In the genomic region with DNA sequence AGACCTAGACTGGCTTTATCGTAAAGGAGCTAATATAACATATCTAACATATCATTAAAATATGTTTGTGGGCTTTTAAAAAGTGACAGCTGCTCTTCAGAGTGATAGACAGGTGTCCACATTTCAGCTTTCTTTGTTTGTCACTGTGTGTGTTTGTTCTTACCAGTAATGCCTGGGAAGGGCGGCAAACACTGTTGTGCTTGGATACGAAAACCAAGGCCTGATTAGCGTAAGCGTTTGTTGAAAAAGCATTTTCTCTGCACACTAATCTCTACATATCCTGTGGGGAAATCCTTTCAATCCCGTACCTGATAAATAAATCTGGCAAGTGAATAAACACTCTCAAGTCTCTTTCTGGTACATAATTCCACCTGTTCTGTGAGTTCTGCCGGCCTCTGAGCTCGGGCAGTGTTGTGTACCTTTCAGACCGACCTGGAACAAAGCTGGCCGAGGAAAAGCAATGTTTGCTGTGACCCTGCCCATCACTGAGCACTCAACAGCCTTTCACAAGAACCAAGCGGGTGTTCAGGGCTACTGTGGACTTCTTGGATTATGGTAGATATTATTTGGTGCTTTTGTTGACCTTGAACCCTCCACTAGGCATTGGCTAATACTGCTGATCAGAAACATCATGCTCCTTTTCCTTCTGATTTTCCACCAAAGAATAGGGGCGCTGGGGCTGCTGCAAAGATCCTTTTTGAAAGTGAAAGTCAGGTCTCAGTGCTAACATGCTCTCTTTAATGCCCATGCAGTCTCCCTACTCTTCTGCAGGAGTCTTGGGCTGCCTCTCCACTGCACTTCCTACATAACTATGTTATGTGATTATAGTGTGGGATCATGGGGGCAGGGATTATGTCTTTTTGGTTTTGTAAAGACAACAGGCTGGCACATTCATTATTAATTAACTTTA, we compare ENCODE assay signal across 14 cellular contexts.
A peak's percentile ranks its signal among the peaks of the same experiment; 100 is the strongest.
DNase-seq lines count a peak whose midpoint lies in the region; ATAC-seq and TF ChIP-seq lines count a peak whose summit lies in the region.
"Had no signal": no experiment of that assay in that cellular context is flagged by ENCODE, and none has a peak within 500 bp of the region (broad histone marks: within the 10 kb centered on the region; RNA-seq: fewer than 3 reads in every experiment).

No MANE protein-coding gene starts in this region.

- H3K4me3 Mint-ChIP-seq in stimulated activated naive B cell treated with anti-CD40 and anti-IgM and Interleukin-4, amounts not matched to agents 10 μg/mL and 1 μg/mL and 100 μg/mL, for 72 hours = no peak overlapping the region
- H3K4me3 Mint-ChIP-seq in endothelial cell (ENCODE audit: unreplicated experiment) = no peak overlapping the region
- H3K4me3 Mint-ChIP-seq: activated CD4-positive, alpha-beta memory T cell treated with anti-CD3 and anti-CD28 coated beads, Interleukin-2, amount 10 ng/mL, durations not matched to agents 7 days and 5 days; activated T-helper 17 cell treated with anti-CD3 and anti-CD28 coated beads, Interleukin-2, amount 50 U/mL, for 72 hours had no signal

- peaks cover 0 to 1% of the 10 kb centered on the region in 2 donors for H3K9me3 Mint-ChIP-seq in stimulated activated naive B cell treated with anti-CD40 and anti-IgM and Interleukin-4, amounts not matched to agents 10 μg/mL and 1 μg/mL and 100 μg/mL, for 72 hours
- H3K9me3 Mint-ChIP-seq in endothelial cell (ENCODE audit: unreplicated experiment) = no peaks in the 10 kb centered on the region
- H3K9me3 Mint-ChIP-seq: activated CD4-positive, alpha-beta memory T cell treated with anti-CD3 and anti-CD28 coated beads, Interleukin-2, amount 10 ng/mL, durations not matched to agents 7 days and 5 days; activated T-helper 17 cell treated with anti-CD3 and anti-CD28 coated beads, Interleukin-2, amount 50 U/mL, for 72 hours had no signal

- intact Hi-C loops in left colon (cut with DNase I, micrococcal nuclease) = no loop called here

- peak; percentile 89 for ATAC-seq in left colon
- ATAC-seq in stimulated activated naive B cell treated with anti-CD40 and anti-IgM and Interleukin-4, amounts not matched to agents 10 μg/mL and 1 μg/mL and 100 μg/mL, for 72 hours (replicated peaks) = no peak
- ATAC-seq: HCT116 had no signal

- peaks cover 41 to 67% of the 10 kb centered on the region in 2 donors for H3K36me3 Mint-ChIP-seq in stimulated activated naive B cell treated with anti-CD40 and anti-IgM and Interleukin-4, amounts not matched to agents 10 μg/mL and 1 μg/mL and 100 μg/mL, for 72 hours
- no peaks in the 10 kb centered on the region for H3K36me3 Mint-ChIP-seq in endothelial cell (ENCODE audit: low read depth, unreplicated experiment)

- no peaks in the 10 kb centered on the region for H3K27me3 Mint-ChIP-seq in stimulated activated naive B cell treated with anti-CD40 and anti-IgM and Interleukin-4, amounts not matched to agents 10 μg/mL and 1 μg/mL and 100 μg/mL, for 72 hours
- H3K27me3 Mint-ChIP-seq in endothelial cell (ENCODE audit: unreplicated experiment) = peaks cover 9% of the 10 kb centered on the region
- H3K27me3 Mint-ChIP-seq: activated CD4-positive, alpha-beta memory T cell treated with anti-CD3 and anti-CD28 coated beads, Interleukin-2, amount 10 ng/mL, durations not matched to agents 7 days and 5 days; activated T-helper 17 cell treated with anti-CD3 and anti-CD28 coated beads, Interleukin-2, amount 50 U/mL, for 72 hours had no signal

- H3K9me3 ChIP-seq in KOPT-K1 (ENCODE audit: insufficient read depth, low read length, poor library complexity, severe bottlenecking) = no peaks in the 10 kb centered on the region

- peak overlapping the region; percentile 73 for H3K27ac Mint-ChIP-seq in stimulated activated naive B cell treated with anti-CD40 and anti-IgM and Interleukin-4, amounts not matched to agents 10 μg/mL and 1 μg/mL and 100 μg/mL, for 72 hours
- H3K27ac Mint-ChIP-seq in endothelial cell (ENCODE audit: unreplicated experiment) = no peak overlapping the region
- H3K27ac Mint-ChIP-seq: activated CD4-positive, alpha-beta memory T cell treated with anti-CD3 and anti-CD28 coated beads, Interleukin-2, amount 10 ng/mL, durations not matched to agents 7 days and 5 days; activated T-helper 17 cell treated with anti-CD3 and anti-CD28 coated beads, Interleukin-2, amount 50 U/mL, for 72 hours had no signal

- peaks cover 32 to 54% of the 10 kb centered on the region in 2 donors for H3K4me1 Mint-ChIP-seq in stimulated activated naive B cell treated with anti-CD40 and anti-IgM and Interleukin-4, amounts not matched to agents 10 μg/mL and 1 μg/mL and 100 μg/mL, for 72 hours
- no peaks in the 10 kb centered on the region for H3K4me1 Mint-ChIP-seq in endothelial cell (ENCODE audit: unreplicated experiment)
- H3K4me1 Mint-ChIP-seq: activated CD4-positive, alpha-beta memory T cell treated with anti-CD3 and anti-CD28 coated beads, Interleukin-2, amount 10 ng/mL, durations not matched to agents 7 days and 5 days had no signal

- H3K36me3 ChIP-seq in KOPT-K1 (ENCODE audit: insufficient read depth, low read length) = no peaks in the 10 kb centered on the region

- DNase-seq in NCI-H748 treated with DMSO at 0.1 percent for 48 hours (lab: John Stamatoyannopoulos, UW) = peak; percentile 99
- DNase-seq in left colon = peak in 1 of 2 donors; percentile 23
- DNase-seq in stimulated activated naive B cell treated with anti-CD40 and anti-IgM and Interleukin-4, amounts not matched to agents 10 μg/mL and 1 μg/mL and 100 μg/mL, for 72 hours = no peak
- no peak for DNase-seq in activated gamma-delta T cell treated with Interleukin-2 at 50 U/mL for 16 hours
- no peak for DNase-seq in activated effector memory CD4-positive, alpha-beta T cell treated with Interleukin-2 at 50 U/mL for 16 hours
- no peak for DNase-seq in endothelial cell (ENCODE audit: low spot score)
- DNase-seq: activated CD4-positive, alpha-beta memory T cell treated with anti-CD3 and anti-CD28 coated beads, Interleukin-2, amount 10 ng/mL, durations not matched to agents 7 days and 5 days; amniotic stem cell; NCI-H1436; SIG-M5 had no signal

- peak overlapping the region; percentile 90 for H3K27ac ChIP-seq in KOPT-K1 (ENCODE audit: low read depth, low read length, poor library complexity, severe bottlenecking)
- H3K27ac ChIP-seq: C4-2B had no signal

- TF ChIP-seq CTCF in endothelial cell (IDR thresholded peaks at IDR 0.05; ENCODE audit: unreplicated experiment) = no peak
